14 cellular contexts compared by ENCODE assay signal in genomic region chr14:51677276-51677675, GRCh38. TPM values are rescaled to one million over a fixed set of nuclear protein-coding genes. Genes with fewer than 3 reads are reported as not detected.
DNase-seq lines count a peak whose midpoint lies in the region; ATAC-seq and TF ChIP-seq lines count a peak whose summit lies in the region.
"Had no signal": no experiment of that assay in that cellular context is flagged by ENCODE, and none has a peak within 500 bp of the region (broad histone marks: within the 10 kb centered on the region; RNA-seq: fewer than 3 reads in every experiment).

No MANE protein-coding gene starts in this region.

- no peaks in the 10 kb centered on the region for H3K4me1 Mint-ChIP-seq in stimulated activated memory B cell treated with anti-CD40 and anti-IgM and Interleukin-4, amounts not matched to agents 10 μg/mL and 1 μg/mL and 100 μg/mL, for 72 hours

- H3K9me3 Mint-ChIP-seq in stimulated activated memory B cell treated with anti-CD40 and anti-IgM and Interleukin-4, amounts not matched to agents 10 μg/mL and 1 μg/mL and 100 μg/mL, for 72 hours, result no peaks in the 10 kb centered on the region

- H3K9me3 ChIP-seq in SJCRH30 (replicated peaks) (no peaks in the 10 kb centered on the region), muscle layer of duodenum (ENCODE audit: control insufficient read depth in 1 of 2, low read length in 2 of 2) (no peaks in the 10 kb centered on the region), colonic mucosa (no peaks in the 10 kb centered on the region)

- no peak for TF ChIP-seq CTCF in colonic mucosa (IDR thresholded peaks at IDR 0.05)

- ATAC-seq in stimulated activated memory B cell treated with anti-CD40 and anti-IgM and Interleukin-4, amounts not matched to agents 10 μg/mL and 1 μg/mL and 100 μg/mL, for 72 hours, result no peak

- no peak overlapping the region for H3K27ac Mint-ChIP-seq in stimulated activated memory B cell treated with anti-CD40 and anti-IgM and Interleukin-4, amounts not matched to agents 10 μg/mL and 1 μg/mL and 100 μg/mL, for 72 hours

- intact Hi-C loops in colonic mucosa (cut with DNase I), result no loop called here

- H3K4me1 ChIP-seq in SJCRH30 (peaks cover 15% of the 10 kb centered on the region), muscle layer of duodenum (ENCODE audit: control insufficient read depth in 1 of 2, insufficient read depth in 2 of 2, low read length in 2 of 2) (peaks cover 4 to 38% of the 10 kb centered on the region in 2 donors), colonic mucosa (no peaks in the 10 kb centered on the region)
- H3K4me1 ChIP-seq: BLaER1 treated with 17β-estradiol and CSF1 and Interleukin-3, amounts not matched to agents 10 nM and 100 nM had no signal

- no peak overlapping the region for H3K9ac ChIP-seq in colonic mucosa (ENCODE audit: low read depth in 2 of 2, low read length in 2 of 2)
- H3K9ac ChIP-seq: BLaER1 treated with 17β-estradiol and CSF1 and Interleukin-3, amounts not matched to agents 10 nM and 100 nM had no signal

- H3K4me3 ChIP-seq in SJCRH30 (no peak overlapping the region), muscle layer of duodenum (ENCODE audit: low read depth in 1 of 2, low read length in 2 of 2) (no peak overlapping the region), colonic mucosa (no peak overlapping the region)
- H3K4me3 ChIP-seq: BLaER1 treated with 17β-estradiol and CSF1 and Interleukin-3, amounts not matched to agents 10 nM and 100 nM; heart right ventricle had no signal

- DNase-seq in AG08395 (ENCODE audit: low spot score) (peak; percentile 51), SJCRH30 (peak; percentile 12 to 43), fibroblast of gingiva (ENCODE audit: low read depth) (peak; percentile 82), NCI-H69 (lab: John Stamatoyannopoulos, UW) (no peak), colonic mucosa (no peak)
- DNase-seq in activated CD4-positive, CD25-positive, alpha-beta regulatory T cell treated with anti-CD3 and anti-CD28 coated beads, Interleukin-2, amount 50 U/mL, for 72 hours, result no peak
- DNase-seq: activated CD4-positive, alpha-beta T cell treated with anti-CD3 and anti-CD28 coated beads for 1 hour; GF-D8; heart right ventricle; NCI-H1092; NCI-H526 had no signal

- peaks cover 3% of the 10 kb centered on the region; the same call in 1 of the 2 replicates for H3K36me3 ChIP-seq in SJCRH30
- H3K36me3 ChIP-seq in muscle layer of duodenum (ENCODE audit: control insufficient read depth in 1 of 2, insufficient read depth in 2 of 2, low read length in 2 of 2), result no peaks in the 10 kb centered on the region
- no peaks in the 10 kb centered on the region for H3K36me3 ChIP-seq in colonic mucosa
- H3K36me3 ChIP-seq: BLaER1 treated with 17β-estradiol and CSF1 and Interleukin-3, amounts not matched to agents 10 nM and 100 nM; heart right ventricle had no signal

- peaks cover 23% of the 10 kb centered on the region for H3K27me3 Mint-ChIP-seq in stimulated activated memory B cell treated with anti-CD40 and anti-IgM and Interleukin-4, amounts not matched to agents 10 μg/mL and 1 μg/mL and 100 μg/mL, for 72 hours

- no peak overlapping the region for H3K4me3 Mint-ChIP-seq in stimulated activated memory B cell treated with anti-CD40 and anti-IgM and Interleukin-4, amounts not matched to agents 10 μg/mL and 1 μg/mL and 100 μg/mL, for 72 hours

- no peaks in the 10 kb centered on the region for H3K27me3 ChIP-seq in SJCRH30
- no peaks in the 10 kb centered on the region for H3K27me3 ChIP-seq in muscle layer of duodenum (ENCODE audit: low read depth, low read length)
- H3K27me3 ChIP-seq in colonic mucosa, result no peaks in the 10 kb centered on the region
- H3K27me3 ChIP-seq: BLaER1 treated with 17β-estradiol and CSF1 and Interleukin-3, amounts not matched to agents 10 nM and 100 nM; heart right ventricle had no signal

- H3K27ac ChIP-seq in SJCRH30, result peak overlapping the region; percentile 49
- H3K27ac ChIP-seq in muscle layer of duodenum (ENCODE audit: low read length), result peak overlapping the region; percentile 69
- no peak overlapping the region for H3K27ac ChIP-seq in colonic mucosa
- H3K27ac ChIP-seq: BLaER1 treated with 17β-estradiol and CSF1 and Interleukin-3, amounts not matched to agents 10 nM and 100 nM had no signal

- no peaks in the 10 kb centered on the region for H3K36me3 Mint-ChIP-seq in stimulated activated memory B cell treated with anti-CD40 and anti-IgM and Interleukin-4, amounts not matched to agents 10 μg/mL and 1 μg/mL and 100 μg/mL, for 72 hours

RNA-seq across cellular contexts. Expression of gene FRMD6, which starts 25.6 kb away (rescaled TPM):
- total RNA-seq in SJCRH30 (2014; rRNA removed; shearing (Covaris generic)), result 15.5 and 18.7 TPM in 2 replicates
- total RNA-seq in colonic mucosa, result 1 to 10 TPM; 2.7 to 9.5 TPM

Comparison
In these comparisons a context has a peak if more than half of its experiments do, and no peak if none do; other contexts are left out.
1. DNase-seq: peak in AG08395 (single experiment), SJCRH30 (2 of 2) and fibroblast of gingiva (single experiment); none in NCI-H69 (single experiment), activated CD4-positive, CD25-positive, alpha-beta regulatory T cell treated with anti-CD3 and anti-CD28 coated beads, Interleukin-2, amount 50 U/mL, for 72 hours (single experiment) and colonic mucosa (single experiment).